Comparison of ENCODE assay signal across 13 cellular contexts in genomic region chr16:50311891-50312501, GRCh38. TPM values are rescaled to one million over a fixed set of nuclear protein-coding genes. Genes with fewer than 3 reads are reported as not detected.
DNase-seq lines count a peak whose midpoint lies in the region; ATAC-seq and TF ChIP-seq lines count a peak whose summit lies in the region.
"Had no signal": no experiment of that assay in that cellular context is flagged by ENCODE, and none has a peak within 500 bp of the region (broad histone marks: within the 10 kb centered on the region; RNA-seq: fewer than 3 reads in every experiment).

No MANE protein-coding gene starts in this region.

- peaks cover 18% of the 10 kb centered on the region for H3K4me1 Mint-ChIP-seq in CD8-positive, alpha-beta T cell (ENCODE audit: low read depth)
- peaks cover 21% of the 10 kb centered on the region for H3K4me1 Mint-ChIP-seq in activated T-cell treated with anti-CD3 and anti-CD28 coated beads, Interleukin-2, amount 50 U/mL, for 72 hours (ENCODE audit: low read depth)

- H3K4me1 ChIP-seq in CD8-positive, alpha-beta T cell (ENCODE audit: insufficient read depth, low read length): peaks cover 22% of the 10 kb centered on the region
- H3K4me1 ChIP-seq in lung (ENCODE audit: control insufficient read depth in 2 of 2, insufficient read depth in 2 of 2, low read length in 2 of 2): no peaks in the 10 kb centered on the region
- H3K4me1 ChIP-seq: psoas muscle had no signal

- H3K9me3 Mint-ChIP-seq in CD8-positive, alpha-beta T cell: no peaks in the 10 kb centered on the region
- no peaks in the 10 kb centered on the region for H3K9me3 Mint-ChIP-seq in activated T-cell treated with anti-CD3 and anti-CD28 coated beads, Interleukin-2, amount 50 U/mL, for 72 hours
- H3K9me3 Mint-ChIP-seq: mesothelial cell of epicardium; stimulated activated naive CD8-positive, alpha-beta T cell treated with anti-CD3 and anti-CD28 coated beads, Interleukin-15, amount 100 ng/mL, for 72 hours had no signal

- ATAC-seq in CD8-positive, alpha-beta T cell: no peak
- no peak for ATAC-seq in activated T-cell treated with anti-CD3 and anti-CD28 coated beads, Interleukin-2, amount 50 U/mL, for 72 hours (replicated peaks in 1 of 2)
- no peak for ATAC-seq in lung (ENCODE audit: insufficient read depth, low FRiP score)
- no peak for ATAC-seq in GM21529 (IDR thresholded peaks at IDR 0.05; ENCODE audit: unreplicated experiment)

- no peaks in the 10 kb centered on the region for H3K27me3 ChIP-seq in CD8-positive, alpha-beta T cell (ENCODE audit: insufficient read depth, low read length)
- H3K27me3 ChIP-seq in lung (ENCODE audit: control insufficient read depth, insufficient read depth): no peaks in the 10 kb centered on the region

- no peak for TF ChIP-seq CTCF in CD8-positive, alpha-beta T cell (IDR thresholded peaks at IDR 0.05)
- no peak for TF ChIP-seq CTCF in lung (IDR thresholded peaks at IDR 0.05; ENCODE audit: control extremely low read depth, extremely low read depth)

- DNase-seq in 8988T (peak; percentile 24), lung (ENCODE audit: low spot score) (peak; percentile 27), cortex of kidney (lab: John Stamatoyannopoulos, UW) (no peak), NCI-H1092 treated with DMSO at 0.1 percent for 48 hours (lab: John Stamatoyannopoulos, UW) (no peak), NCI-H2227 (lab: John Stamatoyannopoulos, UW; ENCODE audit: unreplicated experiment) (no peak)
- DNase-seq in CD8-positive, alpha-beta T cell: peak in 3 of 7 experiments; percentile 4 to 44 (median 8)
- DNase-seq in activated T-cell treated with anti-CD3 and anti-CD28 coated beads, Interleukin-2, amount 50 U/mL, for 72 hours: no peak
- DNase-seq: MV-4-11 had no signal

- peaks cover 83% of the 10 kb centered on the region for H3K36me3 ChIP-seq in CD8-positive, alpha-beta T cell (ENCODE audit: insufficient read depth, low read length)
- peaks cover 10 to 56% of the 10 kb centered on the region in 2 donors for H3K36me3 ChIP-seq in lung (ENCODE audit: control insufficient read depth in 2 of 2, insufficient read depth in 2 of 2, low read length in 2 of 2)

- peaks cover 90% of the 10 kb centered on the region for H3K36me3 Mint-ChIP-seq in CD8-positive, alpha-beta T cell
- peaks cover 4 to 8% of the 10 kb centered on the region in 2 donors for H3K36me3 Mint-ChIP-seq in activated T-cell treated with anti-CD3 and anti-CD28 coated beads, Interleukin-2, amount 50 U/mL, for 72 hours (ENCODE audit: insufficient read depth in 2 of 2)

- no peak overlapping the region for H3K4me3 ChIP-seq in CD8-positive, alpha-beta T cell (ENCODE audit: low read depth, low read length)
- no peak overlapping the region for H3K4me3 ChIP-seq in lung
- H3K4me3 ChIP-seq: psoas muscle had no signal

- WGBS in lung, 2 donors: 90 to 91% methylated on average over 22 of the region's 22 CpGs

- CTCF ChIA-PET in CD8-positive, alpha-beta T cell (lab: Charles Lee): interaction anchor here (2.1 kb wide), 1 partner anchor 15 kb away, joined by 9 read pairs; no protein-coding TSS in a partner anchor

- H3K27ac Mint-ChIP-seq in CD8-positive, alpha-beta T cell: peak overlapping the region; percentile 25
- H3K27ac Mint-ChIP-seq in activated T-cell treated with anti-CD3 and anti-CD28 coated beads, Interleukin-2, amount 50 U/mL, for 72 hours: peak overlapping the region; percentile 39
- H3K27ac Mint-ChIP-seq: mesothelial cell of epicardium had no signal

- no peaks in the 10 kb centered on the region for H3K27me3 Mint-ChIP-seq in CD8-positive, alpha-beta T cell (ENCODE audit: low read depth)
- H3K27me3 Mint-ChIP-seq in activated T-cell treated with anti-CD3 and anti-CD28 coated beads, Interleukin-2, amount 50 U/mL, for 72 hours (ENCODE audit: low read depth): no peaks in the 10 kb centered on the region
- H3K27me3 Mint-ChIP-seq: stimulated activated naive CD8-positive, alpha-beta T cell treated with anti-CD3 and anti-CD28 coated beads, Interleukin-15, amount 100 ng/mL, for 72 hours had no signal

- H3K4me3 Mint-ChIP-seq in CD8-positive, alpha-beta T cell: no peak overlapping the region
- no peak overlapping the region for H3K4me3 Mint-ChIP-seq in activated T-cell treated with anti-CD3 and anti-CD28 coated beads, Interleukin-2, amount 50 U/mL, for 72 hours
- H3K4me3 Mint-ChIP-seq: mesothelial cell of epicardium; stimulated activated naive CD8-positive, alpha-beta T cell treated with anti-CD3 and anti-CD28 coated beads, Interleukin-15, amount 100 ng/mL, for 72 hours had no signal

- intact Hi-C loops in CD8-positive, alpha-beta T cell (cut with DNase I, micrococcal nuclease): loop anchor here in 1 of 2 experiments (5.0 kb wide), 1 partner anchor 95 kb away; no protein-coding TSS in a partner anchor

- H3K27ac ChIP-seq in CD8-positive, alpha-beta T cell (ENCODE audit: low read depth, low read length): no peak overlapping the region
- no peak overlapping the region for H3K27ac ChIP-seq in lung (ENCODE audit: low read depth in 1 of 2, low read length in 1 of 2)
- H3K27ac ChIP-seq: epithelial cell of prostate, psoas muscle had no signal

- no peaks in the 10 kb centered on the region for H3K9me3 ChIP-seq in CD8-positive, alpha-beta T cell (ENCODE audit: low read length)
- no peaks in the 10 kb centered on the region for H3K9me3 ChIP-seq in lung (ENCODE audit: control insufficient read depth in 2 of 2, insufficient read depth in 1 of 2, low read length in 1 of 2)
- H3K9me3 ChIP-seq: psoas muscle had no signal

- POLR2A ChIA-PET in CD8-positive, alpha-beta T cell (lab: Charles Lee): interaction anchor here (1.0 kb wide), 1 partner anchor 38 kb away, joined by 3 read pairs; no protein-coding TSS in a partner anchor

RNA-seq across cellular contexts. Expression of gene ADCY7, which starts 45.6 kb away (rescaled TPM):
- total RNA-seq in CD8-positive, alpha-beta T cell: 100 to 1,000 TPM; 117 to 126 TPM
- 10 to 100 TPM; 67.5 to 97.1 TPM for total RNA-seq in activated T-cell treated with anti-CD3 and anti-CD28 coated beads, Interleukin-2, amount 50 U/mL, for 72 hours
- 100 to 1,000 TPM in 1 of 2 donors, 10 to 100 TPM in 1; 34.4 to 105 TPM for total RNA-seq in lung
- 10 to 100 TPM; 20.9 to 42.6 TPM for polyA plus RNA-seq in lung

RNA-seq across cellular contexts. Expression of gene BRD7, which starts 56.8 kb away (rescaled TPM):
- 100 to 1,000 TPM; 113 to 117 TPM for total RNA-seq in CD8-positive, alpha-beta T cell
- total RNA-seq in activated T-cell treated with anti-CD3 and anti-CD28 coated beads, Interleukin-2, amount 50 U/mL, for 72 hours: 10 to 100 TPM; 74.8 to 84.2 TPM
- 10 to 100 TPM; 52.8 to 54.1 TPM for total RNA-seq in lung
- 10 to 100 TPM; 33.9 to 54.6 TPM for polyA plus RNA-seq in lung

Comparison
In these comparisons a context has a peak if more than half of its experiments do, and no peak if none do; other contexts are left out.
1. DNase-seq: peak in 8988T (single experiment) and lung (single experiment); none in activated T-cell treated with anti-CD3 and anti-CD28 coated beads, Interleukin-2, amount 50 U/mL, for 72 hours (0 of 2), cortex of kidney (single experiment), NCI-H1092 treated with DMSO at 0.1 percent for 48 hours (single experiment) and NCI-H2227 (single experiment).